18 cellular contexts compared by ENCODE assay signal in the genomic region with DNA sequence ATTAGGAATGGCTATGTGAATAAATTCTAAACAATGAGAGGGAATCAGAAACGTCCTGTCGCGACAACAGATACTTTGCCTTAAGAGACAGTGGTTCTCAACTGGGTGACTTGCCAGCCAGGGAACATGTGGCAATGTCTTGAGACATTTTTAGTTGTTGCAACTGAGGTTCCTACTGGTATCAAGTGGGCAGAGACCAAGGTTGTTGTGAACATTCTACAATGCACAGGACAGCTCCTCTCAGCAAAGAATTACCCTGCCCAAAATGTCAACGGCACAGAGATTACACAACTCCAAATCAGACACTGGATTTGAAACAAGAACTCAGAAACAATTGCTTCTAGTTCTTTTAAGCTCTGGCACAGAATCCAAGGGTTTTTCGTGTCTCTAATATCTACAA.
DNase-seq lines count a peak whose midpoint lies in the region; ATAC-seq, FAIRE-seq and TF ChIP-seq lines count a peak whose summit lies in the region.
"Had no signal": no experiment of that assay in that cellular context is flagged by ENCODE, and none has a peak within 500 bp of the region (broad histone marks: within the 10 kb centered on the region; RNA-seq: fewer than 3 reads in every experiment).

No MANE protein-coding gene starts in this region.

- H3K27ac ChIP-seq in K562 (ENCODE audit: extremely low read depth, low read depth, low read length) (no peak overlapping the region), rectal smooth muscle tissue (ENCODE audit: low read depth, low read length) (peak overlapping the region; percentile 16)

- no TSS peak for BruUV-seq in K562 (replicated peaks; lab: Mats Ljungman, UMichigan)

- 0 out of 2 replicates have a peak overlapping the region, but pooled peaks have one; percentile 36 for H2AFZ ChIP-seq in K562 (ENCODE audit: low read depth, low read length)

- H3K4me1 ChIP-seq in K562 (replicated peaks in 1 of 2; ENCODE audit: control insufficient read depth in 2 of 2, insufficient read depth in 2 of 2, low read length in 2 of 2) (peaks cover 0 to 3% of the 10 kb centered on the region in 2 experiments; a peak in 2 of 5 replicates), rectal smooth muscle tissue (ENCODE audit: control insufficient read depth, insufficient read depth, low read length) (no peaks in the 10 kb centered on the region)

- no peaks in the 10 kb centered on the region for H3K9me1 ChIP-seq in K562 (ENCODE audit: control insufficient read depth, insufficient read depth, low read length)

- no peak for FAIRE-seq in K562 (lab: Jason Lieb, UNC)
- FAIRE-seq: D721Med, HTR-8/SVneo had no signal

- H4K20me1 ChIP-seq in K562 (replicated peaks; ENCODE audit: control insufficient read depth, insufficient read depth, low read length), result no peaks in the 10 kb centered on the region

- CTCF ChIA-PET in K562 (lab: Yijun Ruan, JAX; ENCODE audit: low intra/inter-chr PET ratio), result interaction anchor here (1.4 kb wide), 1 partner anchor 237 kb away, joined by 4 read pairs; no protein-coding TSS in a partner anchor

- no peak for TF ChIP-seq POLR2A in K562 (conservative IDR thresholded peaks at IDR 0.05)

- in situ Hi-C loops in K562 (cut with MboI), result loop anchor here (25.0 kb wide), 1 partner anchor 1350 kb away; no protein-coding TSS in a partner anchor

- TF ChIP-seq EP300 in K562 (IDR thresholded peaks at IDR 0.05; ENCODE audit: low read length), result no peak

- POLR2A ChIA-PET in K562 (lab: Yijun Ruan, JAX), result no interaction called here

- H3K79me2 ChIP-seq in K562 (ENCODE audit: control insufficient read depth, insufficient read depth, low read length), result no peaks in the 10 kb centered on the region

- 32% methylated on average over 5 of the region's 5 CpGs for WGBS in K562 (ENCODE audit: insufficient coverage, low coverage, missing lambda C conversion rate)

- H3K9me3 ChIP-seq in K562 (replicated peaks; ENCODE audit: control insufficient read depth, insufficient read depth, low read depth, low read length), result no peaks in the 10 kb centered on the region

- no peak for TF ChIP-seq CTCF in K562 (IDR thresholded peaks at IDR 0.05 in 2 of 3, conservative IDR thresholded peaks at IDR 0.05 in 1 of 3; ENCODE audit: insufficient read depth in 2 of 3, low read depth in 1 of 3, low read length in 3 of 3)

- H3K4me2 ChIP-seq in K562 (ENCODE audit: insufficient read depth, low read length), result no peak overlapping the region

- H3K27me3 ChIP-seq in K562 (ENCODE audit: control insufficient read depth in 2 of 2, insufficient read depth in 2 of 2, low read length in 2 of 2) (no peaks in the 10 kb centered on the region), rectal smooth muscle tissue (ENCODE audit: control insufficient read depth, insufficient read depth, low read length) (no peaks in the 10 kb centered on the region)

- H3K4me3 ChIP-seq in K562 (no peak overlapping the region), rectal smooth muscle tissue (ENCODE audit: low read length) (no peak overlapping the region)

- intact Hi-C loops in K562 (cut with micrococcal nuclease), result loop anchor here (10.0 kb wide), 1 partner anchor 1238 kb away; no protein-coding TSS in a partner anchor

- H3K9ac ChIP-seq in K562 (ENCODE audit: insufficient read depth in 1 of 2, low read depth in 2 of 2, low read length in 2 of 2), result no peak overlapping the region
- H3K9ac ChIP-seq in rectal smooth muscle tissue (ENCODE audit: low read length), result no peak overlapping the region

- no peak for TF ChIP-seq RAD21 in K562 (CRISPR knock-in tag; conservative IDR thresholded peaks at IDR 0.05 in 1 of 2, IDR thresholded peaks at IDR 0.05 in 1 of 2)

- no peak for ATAC-seq in K562

- H3K36me3 ChIP-seq in K562 (ENCODE audit: control insufficient read depth, insufficient read depth, low read length) (no peaks in the 10 kb centered on the region), rectal smooth muscle tissue (ENCODE audit: control insufficient read depth, insufficient read depth, low read length) (no peaks in the 10 kb centered on the region)

- peak; percentile 26 for DNase-seq in NOMO-1 treated with DMSO at 0.1 percent for 48 hours (lab: John Stamatoyannopoulos, UW; ENCODE audit: unreplicated experiment)
- DNase-seq in NOMO-1 treated with dmso at 0.1 percent for 144 hours (lab: John Stamatoyannopoulos, UW; ENCODE audit: unreplicated experiment), result no peak
- no peak for DNase-seq in K562 (ENCODE audit: extremely low read depth in 1 of 4, low spot score in 3 of 4)
- no peak for DNase-seq in AG08395 (ENCODE audit: low spot score)
- no peak for DNase-seq in medulla oblongata (ENCODE audit: extremely low spot score)
- DNase-seq in NK-92 (lab: John Stamatoyannopoulos, UW; ENCODE audit: unreplicated experiment), result no peak
- DNase-seq: 8988T; ACHN; C1 segment of cervical spinal cord; CD4-positive, alpha-beta T cell; COR-L47; DND-41; GDM1; HCEC 1CT; HFFc6 had no signal

TF ChIP-seq in K562, 482 proteins besides CTCF, POLR2A, EP300 and RAD21 (continues in another document):
- TF ChIP-seq ZNF740 (CRISPR knock-in tag; IDR thresholded peaks at IDR 0.05), result no peak
- no peak for TF ChIP-seq ZNF740 (tag; IDR thresholded peaks at IDR 0.05)
- no peak for TF ChIP-seq MED1 (CRISPR knock-in tag; IDR thresholded peaks at IDR 0.05; ENCODE audit: borderline replicate concordance)
- TF ChIP-seq UBTF (IDR thresholded peaks at IDR 0.05; ENCODE audit: borderline replicate concordance in 1 of 2, low read depth in 2 of 2, low read length in 2 of 2), result no peak
- TF ChIP-seq ZNF644 (tag; IDR thresholded peaks at IDR 0.05; ENCODE audit: low read depth), result no peak
- TF ChIP-seq HNRNPUL1 (IDR thresholded peaks at IDR 0.05; ENCODE audit: low read length), result no peak
- no peak for TF ChIP-seq SRF (CRISPR knock-in tag; IDR thresholded peaks at IDR 0.05)
- no peak for TF ChIP-seq LEF1 (IDR thresholded peaks at IDR 0.05)
- no peak for TF ChIP-seq RBM25 (IDR thresholded peaks at IDR 0.05; ENCODE audit: low read depth, low read length, severe bottlenecking)
- TF ChIP-seq ZNF655 (CRISPR knock-in tag; IDR thresholded peaks at IDR 0.05), result no peak
- TF ChIP-seq YY1 (IDR thresholded peaks at IDR 0.05; ENCODE audit: borderline replicate concordance in 1 of 3, control insufficient read depth in 1 of 3, extremely low read depth in 1 of 3, insufficient read depth in 3 of 3, insufficient read length in 1 of 3, insufficient replicate concordance in 2 of 3, low read depth in 1 of 3, low read length in 2 of 3), result no peak
- no peak for TF ChIP-seq RUNX1 (IDR thresholded peaks at IDR 0.05; ENCODE audit: low read depth)
- no peak for TF ChIP-seq MCM7 (IDR thresholded peaks at IDR 0.05)
- TF ChIP-seq SP1 (CRISPR knock-in tag; IDR thresholded peaks at IDR 0.05), result no peak
- TF ChIP-seq HNRNPK (IDR thresholded peaks at IDR 0.05; ENCODE audit: low read depth, low read length, poor library complexity, severe bottlenecking), result no peak
- no peak for TF ChIP-seq TSC22D4 (tag; IDR thresholded peaks at IDR 0.05)
- no peak for TF ChIP-seq TEAD4 (IDR thresholded peaks at IDR 0.05; ENCODE audit: low read length)
- no peak for TF ChIP-seq TEAD4 (CRISPR knock-in tag; IDR thresholded peaks at IDR 0.05; ENCODE audit: borderline replicate concordance)
- TF ChIP-seq RFX7 (CRISPR knock-in tag; IDR thresholded peaks at IDR 0.05), result no peak
